8 cellular contexts compared by ENCODE assay signal in the genomic region with DNA sequence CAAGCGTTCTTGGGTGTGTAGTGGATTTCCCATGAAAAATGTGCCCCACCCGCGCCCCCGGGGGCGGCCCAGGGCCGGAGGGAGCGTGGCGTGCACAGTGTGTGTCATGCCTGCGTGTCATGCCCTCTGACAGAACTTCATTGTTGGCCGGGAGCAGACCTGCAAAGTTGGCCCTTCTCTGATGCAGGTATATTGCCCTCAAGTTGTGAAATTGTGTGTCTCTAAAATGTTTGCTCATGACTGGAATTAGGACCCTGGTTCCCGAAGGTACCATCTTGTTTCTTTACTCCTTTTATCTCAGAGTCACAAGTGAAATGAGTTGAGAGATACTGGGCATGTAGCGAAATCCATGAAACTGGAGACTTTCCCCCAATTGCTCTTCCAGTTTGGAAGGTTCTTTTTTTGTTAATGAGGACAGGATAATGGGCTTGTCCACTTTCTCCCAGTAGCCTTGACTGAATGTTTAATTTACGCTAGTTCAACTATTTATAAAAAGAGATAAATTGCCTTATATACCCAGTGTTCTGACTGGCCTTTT. TPM values are rescaled to one million over a fixed set of nuclear protein-coding genes. Genes with fewer than 3 reads are reported as not detected.
DNase-seq lines count a peak whose midpoint lies in the region; ATAC-seq and TF ChIP-seq lines count a peak whose summit lies in the region.

No MANE protein-coding gene starts in this region.

- no peaks in the 10 kb centered on the region for H3K27me3 ChIP-seq in right lobe of liver

- peaks cover 0 to 55% (median 9%) of the 10 kb centered on the region in 4 donors for H3K4me1 ChIP-seq in right lobe of liver

- no peaks in the 10 kb centered on the region for H3K36me3 ChIP-seq in right lobe of liver

- no peaks in the 10 kb centered on the region for H3K9me3 ChIP-seq in right lobe of liver

- TF ChIP-seq CTCF in VCaP (conservative IDR thresholded peaks at IDR 0.05) (no peak), choroid plexus epithelial cell (conservative IDR thresholded peaks at IDR 0.05; ENCODE audit: low read depth, low read length) (no peak), right lobe of liver (IDR thresholded peaks at IDR 0.05) (no peak)

- 9% methylated on average over 7 of the region's 13 CpGs for WGBS in right lobe of liver (ENCODE audit: insufficient coverage, low coverage, low lambda C conversion rate, missing lambda C conversion rate)

- H3K4me3 ChIP-seq in choroid plexus epithelial cell (ENCODE audit: low read depth, low read length): peak overlapping the region; percentile 77
- peak overlapping the region; percentile 70 to 83 (median 83) for H3K4me3 ChIP-seq in right lobe of liver

- no peak for TF ChIP-seq POLR2A in right lobe of liver (IDR thresholded peaks at IDR 0.05)

- H3K27ac ChIP-seq in VCaP: peak overlapping the region; percentile 93
- H3K27ac ChIP-seq in right lobe of liver: peak overlapping the region; percentile 92 to 98 (median 96)

- intact Hi-C loops in right lobe of liver (cut with DNase I): no loop called here

- ATAC-seq in GM18511 (IDR thresholded peaks at IDR 0.05; ENCODE audit: unreplicated experiment) (peak; percentile 27), HG03460 (IDR thresholded peaks at IDR 0.05; ENCODE audit: unreplicated experiment) (peak; percentile 26), right lobe of liver (peak; percentile 68 to 76 (median 72))

- DNase-seq in choroid plexus epithelial cell (ENCODE audit: low read depth) (no peak), right lobe of liver (peak; percentile 68 to 87 (median 83)), OCI-M2 (lab: John Stamatoyannopoulos, UW; ENCODE audit: unreplicated experiment) (no peak), SHP77 treated with DMSO at 0.1 percent for 48 hours (lab: John Stamatoyannopoulos, UW) (no peak)
- DNase-seq in stimulated activated CD8-positive, alpha-beta memory T cell treated with anti-CD3 and anti-CD28 coated beads, Interleukin-12 subunit alpha, Interleukin-12 subunit beta, amount 100 ng/mL, for 1 hour (ENCODE audit: low read depth): peak; percentile 15

RNA-seq across cellular contexts. Expression of a gene that starts 26.2 kb away (rescaled TPM):
- total RNA-seq in right lobe of liver: 10 to 100 TPM; 54.2 to 92.5 (median 63.5) TPM

RNA-seq across cellular contexts. Expression of a gene that starts 26.6 kb away (rescaled TPM):
- total RNA-seq in right lobe of liver: 10 to 100 TPM; 16.2 to 22.4 (median 19.9) TPM

Comparison
In these comparisons a context has a peak if more than half of its experiments do, and no peak if none do; other contexts are left out.
1. DNase-seq: peak in right lobe of liver (3 of 3) and stimulated activated CD8-positive, alpha-beta memory T cell treated with anti-CD3 and anti-CD28 coated beads, Interleukin-12 subunit alpha, Interleukin-12 subunit beta, amount 100 ng/mL, for 1 hour (single experiment); none in choroid plexus epithelial cell (single experiment), OCI-M2 (single experiment) and SHP77 treated with DMSO at 0.1 percent for 48 hours (single experiment).
2. Peak in every context shown above with its lines, with median percentiles within 50 percentile points of each other: ATAC-seq.